Comparison of ENCODE assay signal across 14 cellular contexts in genomic region chr20:23314714-23315498, GRCh38.
"Had no signal": no experiment of that assay in that cellular context is flagged by ENCODE, and none has a peak within 500 bp of the region (broad histone marks: within the 10 kb centered on the region; RNA-seq: fewer than 3 reads in every experiment).

No MANE protein-coding gene starts in this region.

- H3K4me1 ChIP-seq: left lung had no signal

- H3K36me3 ChIP-seq: brain microvascular endothelial cell, left lung, ovary had no signal

- H3K4me3 ChIP-seq: left lung, ovary, skin epidermis had no signal

- H3K9me3 ChIP-seq: left lung, ovary had no signal

- ATAC-seq: left lung had no signal

- H3K27ac Mint-ChIP-seq: activated naive CD4-positive, alpha-beta T cell treated with anti-CD3 and anti-CD28 coated beads, Interleukin-2, amount 50 U/mL, for 24 hours; activated T-helper 2 cell treated with anti-CD3 and anti-CD28 coated beads, Interferon-gamma antibody, Interleukin-2, Interleukin-4, amounts not matched to agents 10 μg/mL and 5 μg/mL and 100 μg/mL, durations not matched to agents 14 hours and 24 hours and 36 hours; endodermal cell; T-helper 2 cell treated with Interferon-gamma antibody and Interleukin-4, amounts not matched to agents 5 μg/mL and 100 μg/mL, for 36 hours had no signal

- H3K4me3 Mint-ChIP-seq: activated naive CD4-positive, alpha-beta T cell treated with anti-CD3 and anti-CD28 coated beads, Interleukin-2, amount 50 U/mL, for 24 hours; endodermal cell; neural crest cell; T-helper 2 cell treated with Interferon-gamma antibody and Interleukin-4, amounts not matched to agents 5 μg/mL and 100 μg/mL, for 36 hours had no signal

- DNase-seq: activated CD4-positive, alpha-beta T cell treated with anti-CD3 and anti-CD28 coated beads, Interleukin-2, amount 50 U/mL, for 1 hour; amniotic stem cell; brain microvascular endothelial cell; endodermal cell; erythroblast; islet precursor cell; left lung; mesendoderm; ovary had no signal

- H3K9me3 Mint-ChIP-seq: activated naive CD4-positive, alpha-beta T cell treated with anti-CD3 and anti-CD28 coated beads, Interleukin-2, amount 50 U/mL, for 24 hours; activated T-helper 2 cell treated with anti-CD3 and anti-CD28 coated beads, Interferon-gamma antibody, Interleukin-2, Interleukin-4, amounts not matched to agents 10 μg/mL and 5 μg/mL and 100 μg/mL, durations not matched to agents 14 hours and 24 hours and 36 hours; endodermal cell; T-helper 2 cell treated with Interferon-gamma antibody and Interleukin-4, amounts not matched to agents 5 μg/mL and 100 μg/mL, for 36 hours had no signal

- H3K36me3 Mint-ChIP-seq: activated naive CD4-positive, alpha-beta T cell treated with anti-CD3 and anti-CD28 coated beads, Interleukin-2, amount 50 U/mL, for 24 hours had no signal

- H3K4me1 Mint-ChIP-seq: activated naive CD4-positive, alpha-beta T cell treated with anti-CD3 and anti-CD28 coated beads, Interleukin-2, amount 50 U/mL, for 24 hours; endodermal cell; neural crest cell had no signal

- H3K27me3 ChIP-seq: brain microvascular endothelial cell, left lung, ovary had no signal

- H3K27ac ChIP-seq: brain microvascular endothelial cell, left lung, ovary, skin epidermis had no signal
